ENCODE assay signal across 29 cellular contexts in genomic region chr1:3231826-3232225, GRCh38.
"Had no signal": no experiment of that assay in that cellular context is flagged by ENCODE, and none has a peak within 500 bp of the region (broad histone marks: within the 10 kb centered on the region; RNA-seq: fewer than 3 reads in every experiment).

No MANE protein-coding gene starts in this region.

- H3K36me3 ChIP-seq: left lung, lower lobe of right lung, pancreas, prostate gland, spleen, tibial nerve, upper lobe of left lung, vagina had no signal

- H3K27ac ChIP-seq: left lung, lower lobe of right lung, pancreas, prostate gland, spleen, tibial nerve, upper lobe of left lung, vagina had no signal

- H3K4me3 Mint-ChIP-seq: natural killer cell; nephron progenitor cell; stimulated activated memory B cell treated with anti-CD40 and anti-IgM and Interleukin-4, amounts not matched to agents 10 μg/mL and 1 μg/mL and 100 μg/mL, for 72 hours; stimulated activated naive CD8-positive, alpha-beta T cell treated with anti-CD3 and anti-CD28 coated beads, Interleukin-15, amount 100 ng/mL, for 72 hours had no signal

- H3K4me1 Mint-ChIP-seq: naive B cell; natural killer cell; stimulated activated memory B cell treated with anti-CD40 and anti-IgM and Interleukin-4, amounts not matched to agents 10 μg/mL and 1 μg/mL and 100 μg/mL, for 72 hours; stimulated activated naive CD8-positive, alpha-beta T cell treated with anti-CD3 and anti-CD28 coated beads, Interleukin-15, amount 100 ng/mL, for 72 hours had no signal

- H3K4me3 ChIP-seq: left lung, lower lobe of right lung, pancreas, prostate gland, spleen, tibial nerve, upper lobe of left lung, vagina had no signal

- H3K27ac Mint-ChIP-seq: naive B cell; natural killer cell; nephron progenitor cell; stimulated activated memory B cell treated with anti-CD40 and anti-IgM and Interleukin-4, amounts not matched to agents 10 μg/mL and 1 μg/mL and 100 μg/mL, for 72 hours; stimulated activated naive CD8-positive, alpha-beta T cell treated with anti-CD3 and anti-CD28 coated beads, Interleukin-15, amount 100 ng/mL, for 72 hours had no signal

- H3K27me3 ChIP-seq: pancreas, upper lobe of left lung, vagina had no signal

- H3K4me1 ChIP-seq: left lung, lower lobe of right lung, pancreas, prostate gland, spleen, vagina had no signal

- H3K36me3 Mint-ChIP-seq: naive B cell; natural killer cell; stimulated activated memory B cell treated with anti-CD40 and anti-IgM and Interleukin-4, amounts not matched to agents 10 μg/mL and 1 μg/mL and 100 μg/mL, for 72 hours had no signal

- ATAC-seq: left cardiac atrium; left lung; lower lobe of right lung; natural killer cell; pancreas; right cardiac atrium; sciatic nerve; stimulated activated memory B cell treated with anti-CD40 and anti-IgM and Interleukin-4, amounts not matched to agents 10 μg/mL and 1 μg/mL and 100 μg/mL, for 72 hours; stimulated activated naive CD8-positive, alpha-beta T cell treated with anti-CD3 and anti-CD28 coated beads, Interleukin-15, amount 100 ng/mL, for 72 hours had no signal

- H3K9me3 ChIP-seq: left lung, lower lobe of right lung, pancreas, prostate gland, spleen, tibial nerve, upper lobe of left lung, vagina had no signal

- H3K9me3 Mint-ChIP-seq: naive B cell; natural killer cell; nephron progenitor cell; stimulated activated memory B cell treated with anti-CD40 and anti-IgM and Interleukin-4, amounts not matched to agents 10 μg/mL and 1 μg/mL and 100 μg/mL, for 72 hours; stimulated activated naive CD8-positive, alpha-beta T cell treated with anti-CD3 and anti-CD28 coated beads, Interleukin-15, amount 100 ng/mL, for 72 hours had no signal

- DNase-seq: hippocampal formation; kidney glomerular epithelial cell; left cardiac atrium; left lung; lower lobe of right lung; mammary epithelial cell; mesenchymal stem cell; naive B cell; natural killer cell; nephron progenitor cell; nucleus accumbens; posterior cingulate gyrus; retina; small intestine; spleen; stimulated activated CD4-positive, alpha-beta T cell treated with anti-CD3 and anti-CD28 coated beads, Interleukin-2, amount 100 ng/mL, for 48 hours; stimulated activated CD4-positive, alpha-beta T cell treated with anti-CD3 and anti-CD28 coated beads, Interleukin-4, amount 100 ng/mL, for 4 hours; stimulated activated CD8-positive, alpha-beta memory T cell treated with anti-CD3 and anti-CD28 coated beads, Interleukin-4, amount 100 ng/mL, for 48 hours; stimulated activated naive CD4-positive, alpha-beta T cell treated with Interleukin-2 at 50 U/mL for 16 hours; stimulated activated naive CD8-positive, alpha-beta T cell treated with anti-CD3 and anti-CD28 coated beads, Interleukin-15, amount 100 ng/mL, for 72 hours; substantia nigra had no signal
